Comparison of ENCODE assay signal across 12 cellular contexts in the genomic region with DNA sequence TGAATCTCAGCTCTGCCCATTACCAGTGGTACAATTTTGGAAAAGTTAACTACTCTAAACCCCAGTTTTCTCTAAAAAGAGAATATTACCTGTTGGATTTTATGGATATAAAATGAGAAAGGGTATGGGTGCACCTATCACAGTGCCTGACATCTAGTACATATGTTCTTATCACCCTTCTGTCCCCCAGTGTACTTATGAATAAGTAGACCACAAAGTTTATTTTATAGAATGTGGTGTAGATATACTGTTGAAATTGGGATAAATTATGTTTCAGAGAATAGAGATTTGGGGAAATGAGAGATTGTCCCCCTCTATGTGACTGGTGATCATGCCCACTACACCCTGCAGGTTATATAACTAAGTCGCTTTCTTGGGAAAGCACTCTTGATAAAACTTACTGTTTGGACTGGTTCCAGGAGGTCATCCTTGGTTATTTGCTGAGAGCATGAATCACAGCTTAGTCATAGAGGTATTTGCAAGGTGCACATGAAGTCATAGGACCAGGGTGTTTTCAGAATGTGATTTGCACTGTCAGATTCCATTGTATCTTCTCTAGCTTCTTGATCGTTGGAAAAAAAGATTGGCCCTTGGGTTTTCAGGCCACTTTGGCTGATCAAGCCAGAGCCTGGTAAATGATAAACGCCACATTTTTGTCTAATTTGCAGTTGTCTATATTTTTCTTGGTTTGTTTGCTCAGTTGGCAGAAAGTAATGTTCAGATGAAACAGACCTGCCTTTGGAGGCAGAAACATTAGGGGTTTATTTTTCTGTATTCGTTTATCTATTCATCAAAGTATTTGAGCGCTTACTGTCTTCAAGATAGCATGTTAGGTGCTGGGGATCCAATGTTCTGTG. TPM values are rescaled to one million over a fixed set of nuclear protein-coding genes. Genes with fewer than 3 reads are reported as not detected.
DNase-seq lines count a peak whose midpoint lies in the region; ATAC-seq and TF ChIP-seq lines count a peak whose summit lies in the region.
"Had no signal": no experiment of that assay in that cellular context is flagged by ENCODE, and none has a peak within 500 bp of the region (broad histone marks: within the 10 kb centered on the region; RNA-seq: fewer than 3 reads in every experiment).

No MANE protein-coding gene starts in this region.

- CTCF ChIA-PET in activated CD4-positive, alpha-beta T cell treated with anti-CD3 and anti-CD28 coated beads for 36 hours (lab: Charles Lee) = interaction anchor here (1.1 to 1.2 kb wide), 2 partner anchors 9 to 15 kb away, joined by 3 read pairs; no protein-coding TSS in a partner anchor

- intact Hi-C loops in activated CD4-positive, alpha-beta T cell treated with anti-CD3 and anti-CD28 coated beads for 36 hours (cut with DNase I, micrococcal nuclease) = loop anchor here in 1 of 2 experiments (2.0 kb wide), 1 partner anchor 22 kb away; the partner anchor contains the start of gene STX3

- H3K27me3 Mint-ChIP-seq in activated CD4-positive, alpha-beta T cell treated with anti-CD3 and anti-CD28 coated beads for 36 hours = no peaks in the 10 kb centered on the region

- no peaks in the 10 kb centered on the region for H3K9me3 Mint-ChIP-seq in activated CD4-positive, alpha-beta T cell treated with anti-CD3 and anti-CD28 coated beads for 36 hours (ENCODE audit: low read depth)
- peaks cover under 1% of the 10 kb centered on the region for H3K9me3 Mint-ChIP-seq in stimulated activated effector memory CD8-positive, alpha-beta T cell treated with anti-CD3 and anti-CD28 coated beads, Interleukin-12 subunit alpha, Interleukin-12 subunit beta, amount 100 ng/mL, for 72 hours
- H3K9me3 Mint-ChIP-seq: activated T-cell treated with anti-CD3 and anti-CD28 coated beads, Interleukin-2, amount 50 U/mL, for 4 hours had no signal

- no peak for TF ChIP-seq CTCF in foreskin fibroblast (IDR thresholded peaks at IDR 0.05; ENCODE audit: low read depth, low read length)

- no peak overlapping the region for H3K27ac Mint-ChIP-seq in activated CD4-positive, alpha-beta T cell treated with anti-CD3 and anti-CD28 coated beads for 36 hours
- no peak overlapping the region for H3K27ac Mint-ChIP-seq in stimulated activated effector memory CD8-positive, alpha-beta T cell treated with anti-CD3 and anti-CD28 coated beads, Interleukin-12 subunit alpha, Interleukin-12 subunit beta, amount 100 ng/mL, for 72 hours

- no peak overlapping the region for H3K4me3 ChIP-seq in foreskin fibroblast (ENCODE audit: low read depth in 1 of 2, low read length in 2 of 2)
- H3K4me3 ChIP-seq: thyroid gland had no signal

- peaks cover 29% of the 10 kb centered on the region for H3K4me1 Mint-ChIP-seq in activated CD4-positive, alpha-beta T cell treated with anti-CD3 and anti-CD28 coated beads for 36 hours
- H3K4me1 Mint-ChIP-seq in stimulated activated effector memory CD8-positive, alpha-beta T cell treated with anti-CD3 and anti-CD28 coated beads, Interleukin-12 subunit alpha, Interleukin-12 subunit beta, amount 100 ng/mL, for 72 hours = peaks cover 54% of the 10 kb centered on the region

- peaks cover 1% of the 10 kb centered on the region for H3K36me3 Mint-ChIP-seq in activated CD4-positive, alpha-beta T cell treated with anti-CD3 and anti-CD28 coated beads for 36 hours (ENCODE audit: low read depth)
- peaks cover 24% of the 10 kb centered on the region for H3K36me3 Mint-ChIP-seq in stimulated activated effector memory CD8-positive, alpha-beta T cell treated with anti-CD3 and anti-CD28 coated beads, Interleukin-12 subunit alpha, Interleukin-12 subunit beta, amount 100 ng/mL, for 72 hours

- H3K4me3 Mint-ChIP-seq in activated CD4-positive, alpha-beta T cell treated with anti-CD3 and anti-CD28 coated beads for 36 hours = no peak overlapping the region
- H3K4me3 Mint-ChIP-seq in stimulated activated effector memory CD8-positive, alpha-beta T cell treated with anti-CD3 and anti-CD28 coated beads, Interleukin-12 subunit alpha, Interleukin-12 subunit beta, amount 100 ng/mL, for 72 hours = peak overlapping the region; percentile 14
- H3K4me3 Mint-ChIP-seq: activated T-cell treated with anti-CD3 and anti-CD28 coated beads, Interleukin-2, amount 50 U/mL, for 4 hours had no signal

- DNase-seq in activated CD4-positive, alpha-beta T cell treated with anti-CD3 and anti-CD28 coated beads for 36 hours = no peak
- DNase-seq in activated CD4-positive, alpha-beta T cell treated with anti-CD3 and anti-CD28 coated beads for 48 hours = no peak
- DNase-seq in SW 1271 (lab: John Stamatoyannopoulos, UW) (peak; percentile 65 to 88), foreskin fibroblast (peak; percentile 37 to 56), ureter (ENCODE audit: low spot score) (no peak), amniotic stem cell (lab: John Stamatoyannopoulos, UW) (no peak)
- no peak for DNase-seq in stimulated activated effector memory CD8-positive, alpha-beta T cell treated with anti-CD3 and anti-CD28 coated beads, Interleukin-12 subunit alpha, Interleukin-12 subunit beta, amount 100 ng/mL, for 72 hours (ENCODE audit: low spot score in 2 of 2)
- DNase-seq: activated T-cell treated with anti-CD3 and anti-CD28 coated beads, Interleukin-2, amount 50 U/mL, for 4 hours; midbrain; NCI-H187 treated with DMSO at 0.1 percent for 48 hours; thyroid gland had no signal

- ATAC-seq in activated CD4-positive, alpha-beta T cell treated with anti-CD3 and anti-CD28 coated beads for 36 hours = peak; percentile 80
- ATAC-seq in stimulated activated effector memory CD8-positive, alpha-beta T cell treated with anti-CD3 and anti-CD28 coated beads, Interleukin-12 subunit alpha, Interleukin-12 subunit beta, amount 100 ng/mL, for 72 hours = peak; percentile 96
- no peak for ATAC-seq in HG03469 (IDR thresholded peaks at IDR 0.05; ENCODE audit: unreplicated experiment)

- POLR2A ChIA-PET in activated CD4-positive, alpha-beta T cell treated with anti-CD3 and anti-CD28 coated beads for 36 hours (lab: Charles Lee) = interaction anchor here (0.5 kb wide), 1 partner anchor 221 kb away, joined by 3 read pairs; no protein-coding TSS in a partner anchor

RNA-seq across cellular contexts. Expression of gene STX3, which starts 21.3 kb away (rescaled TPM):
- total RNA-seq in activated CD4-positive, alpha-beta T cell treated with anti-CD3 and anti-CD28 coated beads for 36 hours = 1 to 10 TPM; 5.1 to 5.4 TPM
- 31.8 TPM for total RNA-seq in ureter

RNA-seq across cellular contexts. Expression of gene MRPL16, which starts 34.1 kb away (rescaled TPM):
- total RNA-seq in activated CD4-positive, alpha-beta T cell treated with anti-CD3 and anti-CD28 coated beads for 36 hours = 10 to 100 TPM; 77.9 to 82.6 TPM
- 40.1 TPM for total RNA-seq in ureter

Comparison
In these comparisons a context has a peak if more than half of its experiments do, and no peak if none do; other contexts are left out.
1. DNase-seq: peak in SW 1271 (2 of 2) and foreskin fibroblast (2 of 2); none in activated CD4-positive, alpha-beta T cell treated with anti-CD3 and anti-CD28 coated beads for 36 hours (single experiment), activated CD4-positive, alpha-beta T cell treated with anti-CD3 and anti-CD28 coated beads for 48 hours (single experiment), stimulated activated effector memory CD8-positive, alpha-beta T cell treated with anti-CD3 and anti-CD28 coated beads, Interleukin-12 subunit alpha, Interleukin-12 subunit beta, amount 100 ng/mL, for 72 hours (0 of 2), ureter (single experiment) and amniotic stem cell (single experiment).